In genomic region chrX:17655232-17656034, GRCh38 we compare ENCODE assay signal across 8 cellular contexts.
A peak's percentile ranks its signal among the peaks of the same experiment; 100 is the strongest.
DNase-seq lines count a peak whose midpoint lies in the region; ATAC-seq, FAIRE-seq and TF ChIP-seq lines count a peak whose summit lies in the region.

No MANE protein-coding gene starts in this region.

- H2BK5ac ChIP-seq in mesendoderm (ENCODE audit: low read length): no peak overlapping the region

- no peak for FAIRE-seq in HepG2 (lab: Jason Lieb, UNC)

- intact Hi-C loops in HepG2 (cut with micrococcal nuclease; ENCODE audit: unreplicated experiment): no loop called here

- H2BK120ac ChIP-seq in mesendoderm (ENCODE audit: low read depth, low read length): no peak overlapping the region

- TF ChIP-seq CTCF in tibial nerve (IDR thresholded peaks at IDR 0.05) (no peak), HepG2 (CRISPR knock-in tag; IDR thresholded peaks at IDR 0.05) (no peak)

- H3K4me3 ChIP-seq in mesendoderm (ENCODE audit: low read length): no peak overlapping the region
- H3K4me3 ChIP-seq in tibial nerve: peak overlapping the region in 3 of 4 donors; percentile 7 to 45 (median 21)
- no peak overlapping the region for H3K4me3 ChIP-seq in HepG2 (replicated peaks in 1 of 3; ENCODE audit: insufficient read depth in 1 of 3, low read depth in 2 of 3, low read length in 3 of 3)

- ATAC-seq in HepG2: no peak

- H3K4me3 Mint-ChIP-seq in activated T-cell treated with anti-CD3 and anti-CD28 coated beads, Interleukin-2, amount 50 U/mL, for 24 hours: peak overlapping the region; percentile 79

- no peak overlapping the region for H3K56ac ChIP-seq in mesendoderm (ENCODE audit: low read length)

- H2AK5ac ChIP-seq in mesendoderm (ENCODE audit: low read length): no peak overlapping the region

- no peaks in the 10 kb centered on the region for H3K36me3 ChIP-seq in mesendoderm (ENCODE audit: control insufficient read depth, insufficient read depth, low read length)
- H3K36me3 ChIP-seq in tibial nerve: no peaks in the 10 kb centered on the region
- no peaks in the 10 kb centered on the region for H3K36me3 ChIP-seq in HepG2 (replicated peaks in 1 of 2; ENCODE audit: control insufficient read depth in 1 of 2, insufficient read depth in 2 of 2, low read length in 2 of 2)

- no peak for TF ChIP-seq POLR2A in tibial nerve (IDR thresholded peaks at IDR 0.05)
- no peak for TF ChIP-seq POLR2A in HepG2 (IDR thresholded peaks at IDR 0.05; ENCODE audit: insufficient read depth in 1 of 2, low read depth in 2 of 2, low read length in 2 of 2)

- H2AFZ ChIP-seq in HepG2 (ENCODE audit: low read length): no peak overlapping the region

- H3K4me1 ChIP-seq in mesendoderm (ENCODE audit: control insufficient read depth, low read depth, low read length): no peaks in the 10 kb centered on the region
- H3K4me1 ChIP-seq in tibial nerve: peaks cover 0 to 15% (median 2%) of the 10 kb centered on the region in 4 donors
- H3K4me1 ChIP-seq in HepG2 (ENCODE audit: insufficient read depth, low read length): no peaks in the 10 kb centered on the region

- TF ChIP-seq RAD21 in HepG2 (CRISPR knock-in tag; IDR thresholded peaks at IDR 0.05): no peak

- no peak overlapping the region for H3K4ac ChIP-seq in mesendoderm (ENCODE audit: low read depth, low read length)

- H3K9ac ChIP-seq in mesendoderm (ENCODE audit: low read length) (no peak overlapping the region), HepG2 (ENCODE audit: insufficient read depth, low read depth, low read length) (no peak overlapping the region)

- H3K27ac ChIP-seq in mesendoderm (ENCODE audit: low read depth, low read length) (no peak overlapping the region), tibial nerve (no peak overlapping the region), HepG2 (ENCODE audit: extremely low read length, insufficient read depth, low read length) (no peak overlapping the region)

- peaks cover 2% of the 10 kb centered on the region for H3K27me3 ChIP-seq in mesendoderm (ENCODE audit: insufficient read depth, low read length, poor library complexity)
- H3K27me3 ChIP-seq in tibial nerve: peaks cover 0 to 17% of the 10 kb centered on the region in 2 donors
- no peaks in the 10 kb centered on the region for H3K27me3 ChIP-seq in HepG2 (ENCODE audit: control insufficient read depth in 1 of 2, insufficient read depth in 2 of 2, low read length in 2 of 2)

- H4K20me1 ChIP-seq in HepG2 (ENCODE audit: insufficient read depth, low read length): no peaks in the 10 kb centered on the region

- H3K9me3 ChIP-seq in tibial nerve (no peaks in the 10 kb centered on the region), HepG2 (ENCODE audit: low read length) (no peaks in the 10 kb centered on the region)

- H3K79me1 ChIP-seq in mesendoderm (ENCODE audit: low read length): no peaks in the 10 kb centered on the region

- H2BK15ac ChIP-seq in mesendoderm (replicated peaks; ENCODE audit: low read depth): no peak overlapping the region

- H3K79me2 ChIP-seq in mesendoderm (ENCODE audit: control insufficient read depth, insufficient read depth, low read length) (no peaks in the 10 kb centered on the region), HepG2 (ENCODE audit: insufficient read depth, low read length) (no peaks in the 10 kb centered on the region)

- H3K9me3 Mint-ChIP-seq in activated T-cell treated with anti-CD3 and anti-CD28 coated beads, Interleukin-2, amount 50 U/mL, for 24 hours: no peaks in the 10 kb centered on the region

- H3K36me3 Mint-ChIP-seq in activated T-cell treated with anti-CD3 and anti-CD28 coated beads, Interleukin-2, amount 50 U/mL, for 24 hours (ENCODE audit: low read depth): no peaks in the 10 kb centered on the region

- H3K23ac ChIP-seq in mesendoderm (ENCODE audit: low read length): peak overlapping the region; percentile 45

- peaks cover 36% of the 10 kb centered on the region for H3K27me3 Mint-ChIP-seq in activated T-cell treated with anti-CD3 and anti-CD28 coated beads, Interleukin-2, amount 50 U/mL, for 24 hours

- POLR2A ChIA-PET in HepG2 (lab: Yijun Ruan, JAX): no interaction called here

- H3K4me1 Mint-ChIP-seq in activated T-cell treated with anti-CD3 and anti-CD28 coated beads, Interleukin-2, amount 50 U/mL, for 24 hours (ENCODE audit: low read depth): peaks cover 23% of the 10 kb centered on the region

- no TSS peak for BruUV-seq in HepG2 (replicated peaks; lab: Mats Ljungman, UMichigan)

- H4K8ac ChIP-seq in mesendoderm (ENCODE audit: low read depth, low read length): no peak overlapping the region

- TF ChIP-seq EP300 in tibial nerve (IDR thresholded peaks at IDR 0.05) (no peak), HepG2 (IDR thresholded peaks at IDR 0.05; ENCODE audit: low read depth in 2 of 2, low read length in 2 of 2) (no peak), HepG2 (CRISPR knock-in tag; IDR thresholded peaks at IDR 0.05; ENCODE audit: borderline replicate concordance) (no peak)

- H3K4me2 ChIP-seq in mesendoderm (ENCODE audit: low read length): peak overlapping the region; percentile 44
- no peak overlapping the region for H3K4me2 ChIP-seq in HepG2 (ENCODE audit: low read depth, low read length)

- DNase-seq in activated T-cell treated with anti-CD3 and anti-CD28 coated beads, Interleukin-2, amount 50 U/mL, for 24 hours: peak; percentile 52
- DNase-seq in activated T-cell treated with anti-CD3 and anti-CD28 coated beads for 4 hours: no peak
- peak; percentile 19 for DNase-seq in dermis blood vessel endothelial cell
- peak; percentile 43 for DNase-seq in mesendoderm
- no peak for DNase-seq in tibial nerve (ENCODE audit: low spot score in 2 of 2)
- no peak for DNase-seq in HepG2 (ENCODE audit: low spot score)
- DNase-seq in SHP77 treated with DMSO at 0.1 percent for 48 hours (lab: John Stamatoyannopoulos, UW): no peak
- DNase-seq in NCI-H1105 (lab: John Stamatoyannopoulos, UW): no peak

- H3K18ac ChIP-seq in mesendoderm (ENCODE audit: low read length): no peak overlapping the region

- in situ Hi-C loops in HepG2 (cut with HindIII; ENCODE audit: extremely low pct_ligation_motif_present, low pct_unique_long_range_greater_than_20kb): no loop called here

- H4K5ac ChIP-seq in mesendoderm (ENCODE audit: low read length): no peak overlapping the region

- H3K27ac Mint-ChIP-seq in activated T-cell treated with anti-CD3 and anti-CD28 coated beads, Interleukin-2, amount 50 U/mL, for 24 hours: peak overlapping the region; percentile 79

- CTCF ChIA-PET in HepG2 (lab: Yijun Ruan, JAX; ENCODE audit: low intra/inter-chr PET ratio, low total read pairs): no interaction called here

- no CpG with 5 or more reads among the region's 48 CpGs for WGBS in mesendoderm (ENCODE audit: extremely low coverage, insufficient coverage, low lambda C conversion rate)
- WGBS in tibial nerve, 2 donors: 0 to 49% methylated on average over 13 to 42 of the region's 48 CpGs
- 17% methylated on average over 3 of the region's 48 CpGs for WGBS in HepG2 (ENCODE audit: low lambda C conversion rate)

TF ChIP-seq in HepG2, 621 proteins besides CTCF, POLR2A, EP300 and RAD21:
- no peak for TF ChIP-seq GTF3A (CRISPR knock-in tag; conservative IDR thresholded peaks at IDR 0.05)
- TF ChIP-seq ZNF773 (CRISPR knock-in tag; IDR thresholded peaks at IDR 0.05; ENCODE audit: borderline replicate concordance): no peak
- TF ChIP-seq ZNF124 (CRISPR knock-in tag; IDR thresholded peaks at IDR 0.05): no peak
- no peak for TF ChIP-seq ZNF414 (CRISPR knock-in tag; IDR thresholded peaks at IDR 0.05)
- no peak for TF ChIP-seq ZNF790 (CRISPR knock-in tag; IDR thresholded peaks at IDR 0.05; ENCODE audit: borderline replicate concordance)
- TF ChIP-seq ZNF282 (IDR thresholded peaks at IDR 0.05; ENCODE audit: partially characterized antibody): no peak
- no peak for TF ChIP-seq SOX6 (IDR thresholded peaks at IDR 0.05)
- no peak for TF ChIP-seq SOX6 (CRISPR knock-in tag; IDR thresholded peaks at IDR 0.05)

Comparison
In these comparisons a context has a peak if more than half of its experiments do, and no peak if none do; other contexts are left out.
1. DNase-seq: peak in activated T-cell treated with anti-CD3 and anti-CD28 coated beads, Interleukin-2, amount 50 U/mL, for 24 hours (single experiment), dermis blood vessel endothelial cell (single experiment) and mesendoderm (single experiment); none in activated T-cell treated with anti-CD3 and anti-CD28 coated beads for 4 hours (single experiment), tibial nerve (0 of 2), HepG2 (single experiment), SHP77 treated with DMSO at 0.1 percent for 48 hours (single experiment) and NCI-H1105 (single experiment).
2. H3K4me3 ChIP-seq: peak in tibial nerve (3 of 4); none in mesendoderm (single experiment) and HepG2 (0 of 3).